ENCODE assay signal across 8 cellular contexts in the genomic region with DNA sequence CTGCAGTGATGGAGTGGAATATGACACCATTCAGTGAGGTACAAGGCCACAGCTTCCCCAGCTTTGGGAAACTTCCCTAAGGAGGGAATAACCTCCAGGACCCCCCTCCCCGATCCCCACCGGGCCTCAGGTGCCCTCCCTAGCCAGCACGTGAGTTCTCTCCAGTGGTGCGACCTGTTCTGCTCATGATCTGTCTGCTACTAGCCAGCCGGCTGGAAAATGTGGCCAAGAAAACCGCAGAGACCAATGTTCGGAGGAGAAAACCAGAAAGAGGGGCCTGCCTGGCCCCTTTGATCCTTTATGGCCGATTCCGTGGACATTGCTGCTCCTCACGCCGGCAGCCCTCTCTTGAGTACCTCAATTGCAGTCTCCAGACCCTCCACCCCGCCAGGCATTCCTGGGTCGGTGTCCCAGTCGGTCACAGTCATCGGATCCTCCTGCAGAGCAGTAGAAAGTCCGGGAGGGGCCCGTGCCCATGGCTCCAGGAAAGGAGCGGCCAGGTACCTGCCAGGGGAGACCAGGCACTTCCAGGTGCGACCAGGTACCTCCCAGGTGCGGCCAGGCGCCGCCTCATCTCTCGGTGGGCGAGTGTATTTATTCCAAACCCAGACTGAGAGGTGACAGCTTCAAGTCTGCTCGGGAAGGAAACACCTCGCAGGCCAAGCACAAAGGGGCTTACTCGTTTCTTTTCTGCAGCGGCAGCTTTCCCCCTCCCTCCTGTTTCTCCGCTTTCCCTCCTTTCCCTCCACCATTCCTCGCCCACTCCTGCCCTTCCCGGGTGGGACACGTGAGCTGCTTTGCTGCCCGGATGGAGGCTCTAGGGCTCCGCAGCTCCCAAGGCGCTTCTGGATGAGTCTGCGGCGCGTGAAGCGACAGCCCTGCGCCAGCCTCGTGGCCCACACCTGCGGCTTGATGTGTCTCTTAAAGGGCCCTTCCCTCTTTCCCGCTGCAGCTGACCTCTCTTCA.
A peak's percentile ranks its signal among the peaks of the same experiment; 100 is the strongest.
DNase-seq lines count a peak whose midpoint lies in the region; ATAC-seq lines count a peak whose summit lies in the region.

No MANE protein-coding gene starts in this region.

- H3K9me3 ChIP-seq in mucosa of rectum (ENCODE audit: control insufficient read depth in 2 of 2, low read length in 2 of 2): no peaks in the 10 kb centered on the region

- H3K27ac ChIP-seq in mucosa of rectum (ENCODE audit: low read depth in 2 of 2, low read length in 2 of 2): no peak overlapping the region

- ATAC-seq in HG02571 (IDR thresholded peaks at IDR 0.05; ENCODE audit: unreplicated experiment): no peak

- H3K36me3 ChIP-seq in mucosa of rectum (ENCODE audit: control insufficient read depth in 2 of 2, insufficient read depth in 2 of 2, low read length in 2 of 2): no peaks in the 10 kb centered on the region

- peaks cover 13 to 14% of the 10 kb centered on the region in 2 donors for H3K27me3 ChIP-seq in mucosa of rectum (ENCODE audit: control insufficient read depth in 2 of 2, insufficient read depth in 2 of 2, low read length in 2 of 2)

- peaks cover 0 to 4% of the 10 kb centered on the region in 2 donors for H3K4me1 ChIP-seq in mucosa of rectum (ENCODE audit: control insufficient read depth in 2 of 2, insufficient read depth in 2 of 2, low read length in 2 of 2)

- H3K9ac ChIP-seq in mucosa of rectum (ENCODE audit: low read depth in 1 of 2, low read length in 2 of 2): peak overlapping the region in 1 of 2 donors; percentile 24

- H3K4me3 ChIP-seq in mucosa of rectum (ENCODE audit: low read length in 2 of 2): peak overlapping the region; percentile 40 to 61

- DNase-seq in Ammon's horn (ENCODE audit: low spot score) (peak; percentile 29), NCI-H2029 treated with DMSO at 0.1 percent for 48 hours (lab: John Stamatoyannopoulos, UW) (peak; percentile 37), ecto neural progenitor cell (ENCODE audit: low spot score) (peak; percentile 50), GDM1 (lab: John Stamatoyannopoulos, UW) (no peak), HUDEP-2 (lab: John Stamatoyannopoulos, UW; ENCODE audit: unreplicated experiment in 76 of 76) (no peak), NCI-H128 (lab: John Stamatoyannopoulos, UW; ENCODE audit: unreplicated experiment) (no peak)

Comparison
In these comparisons a context has a peak if more than half of its experiments do, and no peak if none do; other contexts are left out.
1. DNase-seq: peak in Ammon's horn (single experiment), NCI-H2029 treated with DMSO at 0.1 percent for 48 hours (single experiment) and ecto neural progenitor cell (single experiment); none in GDM1 (single experiment), HUDEP-2 (0 of 76) and NCI-H128 (single experiment).